2 cellular contexts compared by ENCODE assay signal in the genomic region with DNA sequence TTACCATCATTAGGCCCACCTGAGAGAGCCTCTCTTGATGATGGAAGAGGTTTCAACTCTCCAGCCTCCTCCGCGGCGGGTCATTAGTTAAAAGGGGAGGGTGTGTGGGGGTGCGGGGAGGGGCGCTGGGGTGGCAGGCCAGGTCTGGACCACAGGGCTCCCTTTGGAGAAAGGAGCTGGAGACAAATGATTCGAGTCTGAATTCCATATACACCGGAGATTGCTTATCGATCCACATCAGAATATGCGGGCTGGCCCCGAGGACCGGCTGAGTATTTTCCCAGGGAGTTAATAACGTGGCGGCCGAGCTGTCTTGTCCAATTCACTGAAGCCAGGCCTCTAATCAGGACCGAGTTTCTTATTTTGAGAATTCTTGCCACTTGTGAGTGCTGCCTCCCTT.
"Had no signal": no experiment of that assay in that cellular context is flagged by ENCODE, and none has a peak within 500 bp of the region (broad histone marks: within the 10 kb centered on the region; RNA-seq: fewer than 3 reads in every experiment).

No MANE protein-coding gene starts in this region.

- DNase-seq: GDM1, GF-D8 had no signal
